17 cellular contexts compared by ENCODE assay signal in genomic region chr6:28245206-28245941, GRCh38. TPM values are rescaled to one million over a fixed set of nuclear protein-coding genes. Genes with fewer than 3 reads are reported as not detected.
DNase-seq lines count a peak whose midpoint lies in the region; ATAC-seq, FAIRE-seq and TF ChIP-seq lines count a peak whose summit lies in the region.
"Had no signal": no experiment of that assay in that cellular context is flagged by ENCODE, and none has a peak within 500 bp of the region (broad histone marks: within the 10 kb centered on the region; RNA-seq: fewer than 3 reads in every experiment).

No MANE protein-coding gene starts in this region.

- H3K9me3 ChIP-seq in Panc1 (ENCODE audit: control insufficient read depth, insufficient read depth, low read depth, low read length) (no peaks in the 10 kb centered on the region), keratinocyte (ENCODE audit: control insufficient read depth, low read depth, low read length) (no peaks in the 10 kb centered on the region), gastroesophageal sphincter (no peaks in the 10 kb centered on the region)
- H3K9me3 ChIP-seq: BE2C had no signal

- no peak for ATAC-seq in Panc1
- no peak for ATAC-seq in gastroesophageal sphincter
- ATAC-seq: GM23338 had no signal

- H3K4me1 ChIP-seq in Panc1 (ENCODE audit: control insufficient read depth, insufficient read depth, low read length) (no peaks in the 10 kb centered on the region), keratinocyte (ENCODE audit: control insufficient read depth, extremely low read depth, insufficient read depth, low read length) (peaks cover under 1% of the 10 kb centered on the region), gastroesophageal sphincter (peaks cover 0 to 4% (median 0%) of the 10 kb centered on the region in 3 donors)
- H3K4me1 ChIP-seq: BE2C had no signal

- TF ChIP-seq EP300 in gastroesophageal sphincter (IDR thresholded peaks at IDR 0.05), result no peak

- H3K27ac ChIP-seq in Panc1 (ENCODE audit: low read length) (no peak overlapping the region), keratinocyte (ENCODE audit: control insufficient read depth, insufficient read depth, low read length) (no peak overlapping the region), gastroesophageal sphincter (no peak overlapping the region), brain microvascular endothelial cell (no peak overlapping the region)
- H3K27ac ChIP-seq: C4-2B, HL-60 had no signal

- no peaks in the 10 kb centered on the region; the same call in 1 of the 2 replicates for H3K36me3 ChIP-seq in Panc1 (ENCODE audit: control insufficient read depth, insufficient read depth, low read length)
- H3K36me3 ChIP-seq in keratinocyte (ENCODE audit: control insufficient read depth in 2 of 2, extremely low read depth in 1 of 2, insufficient read depth in 2 of 2, low read length in 2 of 2), result peaks cover 9% of the 10 kb centered on the region in 2 experiments
- peaks cover 0 to 57% of the 10 kb centered on the region in 2 donors for H3K36me3 ChIP-seq in gastroesophageal sphincter
- peaks cover 12% of the 10 kb centered on the region for H3K36me3 ChIP-seq in brain microvascular endothelial cell (replicated peaks)

- POLR2A ChIA-PET in Panc1 (lab: Charles Lee), result no interaction called here

- H3K79me2 ChIP-seq in keratinocyte (ENCODE audit: control insufficient read depth, insufficient read depth, low read length), result peaks cover 2% of the 10 kb centered on the region

- no peak overlapping the region for H2AFZ ChIP-seq in keratinocyte (ENCODE audit: control insufficient read depth, low read length)
- H2AFZ ChIP-seq: GM23338 had no signal

- H3K4me3 Mint-ChIP-seq in Calu3 (ENCODE audit: low read depth, unreplicated experiment) (no peak overlapping the region), neural crest cell (peak overlapping the region; percentile 41)
- H3K4me3 Mint-ChIP-seq: CD4-positive, alpha-beta memory T cell; GM23338 had no signal

- in situ Hi-C loops in Panc1 (cut with HindIII; ENCODE audit: low pct_unique_long_range_greater_than_20kb, low sequenced_read_pairs), result no loop called here
- in situ Hi-C loops in brain microvascular endothelial cell (cut with HindIII; ENCODE audit: low pct_ligation_motif_present, low sequenced_read_pairs), result no loop called here

- no peaks in the 10 kb centered on the region for H4K20me1 ChIP-seq in keratinocyte (ENCODE audit: control insufficient read depth, extremely low read depth, insufficient read depth, low read length)

- no peak overlapping the region for H3K4me2 ChIP-seq in keratinocyte (ENCODE audit: control insufficient read depth, extremely low read depth, insufficient read depth, low read depth, low read length)
- H3K4me2 ChIP-seq: GM23338 had no signal

- peak; percentile 17 for FAIRE-seq in keratinocyte (lab: Jason Lieb, UNC)

- no peak overlapping the region for H3K9ac ChIP-seq in keratinocyte (ENCODE audit: control insufficient read depth, extremely low read depth, insufficient read depth, low read length)

- peaks cover 14% of the 10 kb centered on the region for H3K36me3 Mint-ChIP-seq in Calu3 (ENCODE audit: insufficient read depth, unreplicated experiment)
- H3K36me3 Mint-ChIP-seq in neural crest cell (ENCODE audit: low read depth), result peaks cover 10% of the 10 kb centered on the region

- dilution Hi-C loops in keratinocyte (cut with MboI; ENCODE audit: extremely low pct_ligation_motif_present, low sequenced_read_pairs), result no loop called here

- BruUV-seq in Calu3 (replicated peaks; lab: Mats Ljungman, UMichigan), result TSS peak; percentile 8
- BruUV-seq in Panc1 (replicated peaks; lab: Mats Ljungman, UMichigan), result TSS peak; percentile 62

- H3K27ac Mint-ChIP-seq in Calu3 (ENCODE audit: unreplicated experiment) (no peak overlapping the region), neural crest cell (ENCODE audit: unreplicated experiment) (no peak overlapping the region)
- H3K27ac Mint-ChIP-seq: CD4-positive, alpha-beta memory T cell; GM23338 had no signal

- no peaks in the 10 kb centered on the region for H3K9me3 Mint-ChIP-seq in Calu3 (ENCODE audit: low read depth, unreplicated experiment)
- H3K9me3 Mint-ChIP-seq in neural crest cell, result no peaks in the 10 kb centered on the region
- H3K9me3 Mint-ChIP-seq: CD4-positive, alpha-beta memory T cell; GM23338 had no signal

- no peak for TF ChIP-seq CTCF in Calu3 (IDR thresholded peaks at IDR 0.05; ENCODE audit: unreplicated experiment)
- TF ChIP-seq CTCF in Panc1 (IDR thresholded peaks at IDR 0.05), result no peak
- no peak for TF ChIP-seq CTCF in keratinocyte (optimal IDR thresholded peaks at IDR 0.05 in 1 of 3, IDR thresholded peaks at IDR 0.05 in 1 of 3, conservative IDR thresholded peaks at IDR 0.05 in 1 of 3; ENCODE audit: extremely low read depth in 1 of 3, insufficient read depth in 2 of 3, low read length in 3 of 3)
- TF ChIP-seq CTCF in neural crest cell (conservative IDR thresholded peaks at IDR 0.05), result no peak
- TF ChIP-seq CTCF in gastroesophageal sphincter (IDR thresholded peaks at IDR 0.05), result no peak
- no peak for TF ChIP-seq CTCF in brain microvascular endothelial cell (IDR thresholded peaks at IDR 0.05; ENCODE audit: low read depth, low read length, missing control alignments)

- CTCF ChIA-PET in Calu3 (lab: Charles Lee), result no interaction called here
- CTCF ChIA-PET in Panc1 (lab: Charles Lee), result no interaction called here

- H3K4me3 ChIP-seq in Panc1 (ENCODE audit: low read depth in 2 of 2, low read length in 2 of 2), result no peak overlapping the region
- H3K4me3 ChIP-seq in keratinocyte (ENCODE audit: control insufficient read depth in 2 of 3, extremely low read depth in 1 of 3, insufficient read depth in 2 of 3, low read depth in 1 of 3, low read length in 3 of 3), result no peak overlapping the region
- no peak overlapping the region for H3K4me3 ChIP-seq in gastroesophageal sphincter
- no peak overlapping the region for H3K4me3 ChIP-seq in brain microvascular endothelial cell (ENCODE audit: low read depth, low read length)
- H3K4me3 ChIP-seq: GM23338 had no signal

- H3K4me1 Mint-ChIP-seq in Calu3 (ENCODE audit: low read depth, unreplicated experiment) (no peaks in the 10 kb centered on the region), neural crest cell (peaks cover 3% of the 10 kb centered on the region)
- H3K4me1 Mint-ChIP-seq: GM23338 had no signal

- no peak for TF ChIP-seq POLR2A in gastroesophageal sphincter (IDR thresholded peaks at IDR 0.05)

- intact Hi-C loops in Calu3 (cut with micrococcal nuclease; ENCODE audit: unreplicated experiment) (no loop called here), Panc1 (cut with micrococcal nuclease; ENCODE audit: unreplicated experiment) (no loop called here), cardiac septum (cut with DNase I) (no loop called here)

- WGBS in gastroesophageal sphincter (ENCODE audit: low coverage in 1 of 2), 2 donors, result 85 to 87% methylated on average over 5 to 6 of the region's 6 CpGs

- H3K27me3 Mint-ChIP-seq in Calu3 (ENCODE audit: unreplicated experiment), result no peaks in the 10 kb centered on the region
- no peaks in the 10 kb centered on the region for H3K27me3 Mint-ChIP-seq in neural crest cell (ENCODE audit: low read depth)
- H3K27me3 Mint-ChIP-seq: CD4-positive, alpha-beta memory T cell had no signal

- H3K27me3 ChIP-seq in Panc1 (ENCODE audit: control insufficient read depth, insufficient read depth, low read length), result no peaks in the 10 kb centered on the region
- no peaks in the 10 kb centered on the region for H3K27me3 ChIP-seq in keratinocyte (ENCODE audit: control insufficient read depth, extremely low read depth, insufficient read depth, low read length)
- no peaks in the 10 kb centered on the region for H3K27me3 ChIP-seq in gastroesophageal sphincter
- no peaks in the 10 kb centered on the region for H3K27me3 ChIP-seq in brain microvascular endothelial cell (replicated peaks)
- H3K27me3 ChIP-seq: BE2C had no signal

- no peaks in the 10 kb centered on the region for H3K9me1 ChIP-seq in keratinocyte (ENCODE audit: control insufficient read depth, extremely low read depth, insufficient read depth, low read length)

- no peak for DNase-seq in Calu3
- DNase-seq in Panc1 (ENCODE audit: low read depth, low spot score), result no peak
- DNase-seq in keratinocyte (ENCODE audit: low read depth, low spot score), result no peak
- DNase-seq in neural crest cell (ENCODE audit: low read depth, low spot score), result no peak
- no peak for DNase-seq in cardiac septum (ENCODE audit: low spot score)
- no peak for DNase-seq in brain microvascular endothelial cell
- DNase-seq in activated CD4-positive, alpha-beta T cell treated with anti-CD3 and anti-CD28 coated beads for 48 hours, result no peak
- DNase-seq: BE2C; CD4-positive, alpha-beta memory T cell; DMS53; GF-D8; H7 had no signal

RNA-seq across cellular contexts. Expression of gene ZKSCAN4, which starts 6.7 kb away (rescaled TPM):
- total RNA-seq in Calu3 (2022), result 6.1 and 6.7 TPM in 2 replicates
- total RNA-seq in Panc1 (2021; ENCODE audit: unreplicated experiment), result 4.4 TPM
- polyA plus RNA-seq in Panc1 (2012; ENCODE audit: insufficient read length), result 2.6 TPM
- polyA plus RNA-seq in keratinocyte, result 2.6 to 3.5 TPM (median 2.9 TPM) in 3 replicates
- 0.69 TPM for polyA plus RNA-seq in keratinocyte (2011; ENCODE audit: low read depth)
- 1.6 and 1.9 TPM in 2 replicates for polyA plus RNA-seq in keratinocyte (2011; cell fraction: cytosol; rRNA removed)
- polyA plus RNA-seq in keratinocyte (2011; cell fraction: nucleus; rRNA removed), result 3.5 and 3.8 TPM in 2 replicates
- polyA plus RNA-seq in keratinocyte (2012; ENCODE audit: low replicate concordance), result 2.3 and 2.7 TPM in 2 replicates
- polyA minus RNA-seq in keratinocyte, result 0.56 to 3.2 TPM (median 2.8 TPM) in 3 replicates
- 2.7 TPM for polyA minus RNA-seq in keratinocyte (2011; cell fraction: cytosol; rRNA and poly(A)+ RNA removed)
- 2.1 and 2.4 TPM in 2 replicates for polyA minus RNA-seq in keratinocyte (2011; cell fraction: nucleus; rRNA and poly(A)+ RNA removed)
- total RNA-seq in neural crest cell, result 7.9 and 8.1 TPM in 2 replicates
- total RNA-seq in cardiac septum, result 2.4 TPM
- total RNA-seq in gastroesophageal sphincter, result 1 to 10 TPM; 3.2 to 6.4 (median 5.0) TPM

RNA-seq across cellular contexts. Expression of gene NKAPL, which starts 13.7 kb away (rescaled TPM):
- total RNA-seq in Calu3 (2022) (not detected in 2 replicates), Panc1 (2021; ENCODE audit: unreplicated experiment) (not detected), neural crest cell (not detected in 2 replicates), cardiac septum (6.6 TPM), gastroesophageal sphincter (1 to 10 TPM; 3.1 to 6.6 (median 4.4) TPM)
- polyA plus RNA-seq in Panc1 (2012; ENCODE audit: insufficient read length), result not detected
- polyA plus RNA-seq in keratinocyte, result 0.25 to 0.35 TPM (median 0.31 TPM) in 3 replicates
- 1.6 TPM for polyA plus RNA-seq in keratinocyte (2011; ENCODE audit: low read depth)
- polyA plus RNA-seq in keratinocyte (2011; cell fraction: cytosol; rRNA removed), result 0.40 and 0.48 TPM in 2 replicates
- 0.29 and 0.59 TPM in 2 replicates for polyA plus RNA-seq in keratinocyte (2011; cell fraction: nucleus; rRNA removed)
- polyA plus RNA-seq in keratinocyte (2012; ENCODE audit: low replicate concordance), result 0.47 and 1.0 TPM in 2 replicates
- polyA minus RNA-seq in keratinocyte, result 0.56 TPM in 1 of 3 replicates, not detected in the others
- polyA minus RNA-seq in keratinocyte (2011; cell fraction: cytosol; rRNA and poly(A)+ RNA removed), result not detected
- 0.32 TPM in 1 of 2 replicates, not detected in the other for polyA minus RNA-seq in keratinocyte (2011; cell fraction: nucleus; rRNA and poly(A)+ RNA removed)
- total RNA-seq: A172, H7 had no signal

RNA-seq across cellular contexts. Expression of gene ZSCAN9, which starts 20.3 kb away (rescaled TPM):
- 24.6 and 25.8 TPM in 2 replicates for total RNA-seq in Calu3 (2022)
- total RNA-seq in Panc1 (2021; ENCODE audit: unreplicated experiment), result 14.4 TPM
- polyA plus RNA-seq in Panc1 (2012; ENCODE audit: insufficient read length), result 8.0 TPM
- polyA plus RNA-seq in keratinocyte, result 8.3 to 15.9 TPM (median 12.0 TPM) in 3 replicates
- 8.0 TPM for polyA plus RNA-seq in keratinocyte (2011; ENCODE audit: low read depth)
- 4.6 and 8.4 TPM in 2 replicates for polyA plus RNA-seq in keratinocyte (2011; cell fraction: cytosol; rRNA removed)
- polyA plus RNA-seq in keratinocyte (2011; cell fraction: nucleus; rRNA removed), result 29.4 and 36.9 TPM in 2 replicates
- 4.9 and 12.9 TPM in 2 replicates for polyA plus RNA-seq in keratinocyte (2012; ENCODE audit: low replicate concordance)
- polyA minus RNA-seq in keratinocyte, result 2.2 to 11.5 TPM (median 11.2 TPM) in 3 replicates
- polyA minus RNA-seq in keratinocyte (2011; cell fraction: cytosol; rRNA and poly(A)+ RNA removed), result 4.6 TPM
- 9.9 and 12.6 TPM in 2 replicates for polyA minus RNA-seq in keratinocyte (2011; cell fraction: nucleus; rRNA and poly(A)+ RNA removed)
- total RNA-seq in neural crest cell, result 30.3 and 31.4 TPM in 2 replicates
- 8.4 TPM for total RNA-seq in cardiac septum
- total RNA-seq in gastroesophageal sphincter, result 10 to 100 TPM; 11.4 to 17.1 (median 12.9) TPM

RNA-seq across cellular contexts. Expression of gene ZSCAN26, which starts 21.6 kb away (rescaled TPM):
- total RNA-seq in Calu3 (2022), result 13.1 and 14.2 TPM in 2 replicates
- total RNA-seq in Panc1 (2021; ENCODE audit: unreplicated experiment), result 6.6 TPM
- 5.9 TPM for polyA plus RNA-seq in Panc1 (2012; ENCODE audit: insufficient read length)
- 7.2 to 9.8 TPM (median 7.3 TPM) in 3 replicates for polyA plus RNA-seq in keratinocyte
- 2.3 TPM for polyA plus RNA-seq in keratinocyte (2011; ENCODE audit: low read depth)
- polyA plus RNA-seq in keratinocyte (2011; cell fraction: cytosol; rRNA removed), result 4.4 and 7.4 TPM in 2 replicates
- 11.7 and 15.2 TPM in 2 replicates for polyA plus RNA-seq in keratinocyte (2011; cell fraction: nucleus; rRNA removed)
- polyA plus RNA-seq in keratinocyte (2012; ENCODE audit: low replicate concordance), result 3.9 and 4.9 TPM in 2 replicates
- 2.4 to 9.2 TPM (median 5.7 TPM) in 3 replicates for polyA minus RNA-seq in keratinocyte
- 4.2 TPM for polyA minus RNA-seq in keratinocyte (2011; cell fraction: cytosol; rRNA and poly(A)+ RNA removed)
- polyA minus RNA-seq in keratinocyte (2011; cell fraction: nucleus; rRNA and poly(A)+ RNA removed), result 4.3 and 6.1 TPM in 2 replicates
- 15.0 and 19.8 TPM in 2 replicates for total RNA-seq in neural crest cell
- 13.4 TPM for total RNA-seq in cardiac septum
- total RNA-seq in gastroesophageal sphincter, result 10 to 100 TPM; 17.9 to 27.1 (median 24.5) TPM

RNA-seq across cellular contexts. Expression of gene PGBD1, which starts 36.0 kb away (rescaled TPM):
- total RNA-seq in Calu3 (2022) (3.1 and 4.9 TPM in 2 replicates), Panc1 (2021; ENCODE audit: unreplicated experiment) (7.6 TPM), neural crest cell (13.6 and 14.4 TPM in 2 replicates), cardiac septum (3.8 TPM), gastroesophageal sphincter (1 to 10 TPM; 6.5 to 7.7 (median 7.2) TPM)
- polyA plus RNA-seq in Panc1 (2012; ENCODE audit: insufficient read length), result 4.3 TPM
- polyA plus RNA-seq in keratinocyte, result 2.1 to 3.6 TPM (median 3.1 TPM) in 3 replicates
- polyA plus RNA-seq in keratinocyte (2011; ENCODE audit: low read depth), result 2.0 TPM
- polyA plus RNA-seq in keratinocyte (2011; cell fraction: cytosol; rRNA removed), result 1.9 and 2.6 TPM in 2 replicates
- 3.6 and 3.7 TPM in 2 replicates for polyA plus RNA-seq in keratinocyte (2011; cell fraction: nucleus; rRNA removed)
- polyA plus RNA-seq in keratinocyte (2012; ENCODE audit: low replicate concordance), result 1.4 and 3.3 TPM in 2 replicates
- polyA minus RNA-seq in keratinocyte, result 0.52 to 2.1 TPM (median 2.1 TPM) in 3 replicates
- 3.3 TPM for polyA minus RNA-seq in keratinocyte (2011; cell fraction: cytosol; rRNA and poly(A)+ RNA removed)
- polyA minus RNA-seq in keratinocyte (2011; cell fraction: nucleus; rRNA and poly(A)+ RNA removed), result 2.2 and 2.3 TPM in 2 replicates
